16 cellular contexts compared by ENCODE assay signal in the genomic region with DNA sequence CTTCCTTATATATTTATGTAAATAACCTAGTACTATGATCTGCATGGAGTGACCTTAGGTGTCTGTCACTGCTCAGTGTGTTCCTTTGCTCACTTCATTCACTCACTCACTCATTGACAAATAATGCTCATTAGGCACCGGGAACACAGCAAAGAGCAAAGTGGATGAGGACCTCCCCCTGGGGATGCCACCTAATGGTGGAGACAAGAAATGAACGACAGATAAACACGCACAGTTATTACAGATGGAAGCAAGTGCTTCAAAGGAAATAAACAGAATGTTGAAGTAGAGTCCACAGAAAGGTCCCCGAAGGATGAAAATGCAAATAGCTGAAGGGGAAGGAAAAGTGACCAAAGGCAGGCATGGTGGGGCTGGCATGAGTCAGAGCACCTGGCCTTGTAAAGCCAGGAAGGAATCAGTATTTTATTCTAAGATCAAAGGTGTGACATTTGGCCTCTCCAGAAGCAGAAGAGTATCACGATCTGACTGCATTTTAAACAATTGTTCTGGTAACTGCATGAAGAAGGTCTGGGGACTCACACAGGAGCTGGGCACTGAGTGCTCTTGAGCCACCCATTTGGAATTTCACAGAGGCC. TPM values are rescaled to one million over a fixed set of nuclear protein-coding genes. Genes with fewer than 3 reads are reported as not detected.
DNase-seq lines count a peak whose midpoint lies in the region; ATAC-seq, FAIRE-seq and TF ChIP-seq lines count a peak whose summit lies in the region.
"Had no signal": no experiment of that assay in that cellular context is flagged by ENCODE, and none has a peak within 500 bp of the region (broad histone marks: within the 10 kb centered on the region; RNA-seq: fewer than 3 reads in every experiment).

No MANE protein-coding gene starts in this region.

- no peak overlapping the region for H2AFZ ChIP-seq in astrocyte (ENCODE audit: low read depth, low read length)
- H2AFZ ChIP-seq in neural cell (ENCODE audit: low read depth, low read length): no peak overlapping the region
- H2AFZ ChIP-seq in SK-N-SH (ENCODE audit: low read depth): no peak overlapping the region

- peak; percentile 7 for TF ChIP-seq CTCF in astrocyte (IDR thresholded peaks at IDR 0.05; ENCODE audit: insufficient read depth, low read depth, low read length)
- peak; percentile 38 for TF ChIP-seq CTCF in neural cell (IDR thresholded peaks at IDR 0.05; ENCODE audit: poor library complexity, severe bottlenecking)
- no peak for TF ChIP-seq CTCF in SK-N-SH (IDR thresholded peaks at IDR 0.05)

- H3K27ac Mint-ChIP-seq in astrocyte (ENCODE audit: unreplicated experiment): no peak overlapping the region

- no peaks in the 10 kb centered on the region for H3K9me2 ChIP-seq in neural cell (ENCODE audit: insufficient read depth, low read length)
- no peaks in the 10 kb centered on the region for H3K9me2 ChIP-seq in SK-N-SH

- no peaks in the 10 kb centered on the region for H3K4me1 Mint-ChIP-seq in astrocyte (ENCODE audit: low read depth, unreplicated experiment)

- H3K36me3 ChIP-seq in astrocyte (ENCODE audit: insufficient read depth, low read length) (no peaks in the 10 kb centered on the region), neural cell (ENCODE audit: insufficient read depth, low read length) (no peaks in the 10 kb centered on the region), SK-N-SH (replicated peaks in 1 of 2; ENCODE audit: control insufficient read depth in 1 of 2, insufficient read depth in 2 of 2, low read length in 1 of 2) (no peaks in the 10 kb centered on the region)

- H3K9ac ChIP-seq in astrocyte (ENCODE audit: low read length): no peak overlapping the region
- no peak overlapping the region for H3K9ac ChIP-seq in neural cell (ENCODE audit: low read length)
- no peak overlapping the region for H3K9ac ChIP-seq in SK-N-SH

- TF ChIP-seq RAD21 in neural cell (conservative IDR thresholded peaks at IDR 0.05): no peak
- TF ChIP-seq RAD21 in SK-N-SH (IDR thresholded peaks at IDR 0.05; ENCODE audit: low read length): no peak

- peaks cover 6% of the 10 kb centered on the region for H3K27me3 Mint-ChIP-seq in astrocyte (ENCODE audit: low read depth, unreplicated experiment)

- H3K4me2 ChIP-seq in astrocyte (ENCODE audit: low read length): no peak overlapping the region
- H3K4me2 ChIP-seq in neural cell (ENCODE audit: low read length): no peak overlapping the region
- no peak overlapping the region for H3K4me2 ChIP-seq in SK-N-SH
- H3K4me2 ChIP-seq: smooth muscle cell had no signal

- H3K27me3 ChIP-seq in astrocyte (ENCODE audit: insufficient read depth, low read length) (peaks cover 27% of the 10 kb centered on the region), neural cell (ENCODE audit: insufficient read depth, low read depth, low read length) (no peaks in the 10 kb centered on the region), SK-N-SH (ENCODE audit: insufficient read depth) (peaks cover 4% of the 10 kb centered on the region; the same call in 1 of the 2 replicates)

- H4K20me1 ChIP-seq in astrocyte (ENCODE audit: insufficient read depth, low read length) (no peaks in the 10 kb centered on the region), neural cell (ENCODE audit: insufficient read depth) (no peaks in the 10 kb centered on the region), SK-N-SH (ENCODE audit: insufficient read depth) (no peaks in the 10 kb centered on the region)

- no peak for TF ChIP-seq EP300 in neural cell (conservative IDR thresholded peaks at IDR 0.05; ENCODE audit: poor library complexity, severe bottlenecking)
- no peak for TF ChIP-seq EP300 in SK-N-SH (IDR thresholded peaks at IDR 0.05; ENCODE audit: borderline replicate concordance in 1 of 2, low read depth in 1 of 2, low read length in 1 of 2)

- no peak for ATAC-seq in HG03565 (IDR thresholded peaks at IDR 0.05; ENCODE audit: unreplicated experiment)
- ATAC-seq: mucosa of descending colon had no signal

- no peaks in the 10 kb centered on the region for H3K36me3 Mint-ChIP-seq in astrocyte (ENCODE audit: low read depth, unreplicated experiment)

- H3K9me3 ChIP-seq in astrocyte (ENCODE audit: insufficient read depth, low read depth, low read length) (no peaks in the 10 kb centered on the region), neural cell (ENCODE audit: low read length) (no peaks in the 10 kb centered on the region), SK-N-SH (no peaks in the 10 kb centered on the region)
- H3K9me3 ChIP-seq: mucosa of descending colon had no signal

- H3K4me3 ChIP-seq in astrocyte (ENCODE audit: insufficient read depth, low read depth, low read length) (no peak overlapping the region), neural cell (ENCODE audit: low read length) (no peak overlapping the region), SK-N-SH (ENCODE audit: low read depth in 2 of 2, low read length in 1 of 2) (no peak overlapping the region)
- H3K4me3 ChIP-seq: mucosa of descending colon, smooth muscle cell had no signal

- FAIRE-seq in astrocyte (lab: Jason Lieb, UNC): no peak
- FAIRE-seq: TTC549 had no signal

- H3K27ac ChIP-seq in astrocyte (ENCODE audit: low read depth, low read length) (no peak overlapping the region), neural cell (ENCODE audit: low read length) (no peak overlapping the region), SK-N-SH (ENCODE audit: low read depth in 2 of 2, low read length in 1 of 2) (no peak overlapping the region)

- H3K79me2 ChIP-seq in astrocyte (ENCODE audit: insufficient read depth, low read length) (no peaks in the 10 kb centered on the region), neural cell (replicated peaks; ENCODE audit: insufficient read depth, low read length) (no peaks in the 10 kb centered on the region), SK-N-SH (ENCODE audit: insufficient read depth) (no peaks in the 10 kb centered on the region)

- POLR2A ChIA-PET in SK-N-SH (lab: Yijun Ruan, JAX): no interaction called here

- peak; percentile 2 for DNase-seq in NCI-H1436 (lab: John Stamatoyannopoulos, UW)
- no peak for DNase-seq in NCI-H1436 treated with DMSO at 0.1 percent for 48 hours (lab: John Stamatoyannopoulos, UW)
- DNase-seq in LHCN-M2 (ENCODE audit: low read depth): peak; percentile 18
- no peak for DNase-seq in astrocyte (ENCODE audit: low read depth)
- DNase-seq in UCSD-AML1 (lab: John Stamatoyannopoulos, UW; ENCODE audit: unreplicated experiment): no peak
- DNase-seq in SK-N-SH: no peak
- DNase-seq: ACHN; activated effector memory CD4-positive, alpha-beta T cell treated with Interleukin-2 at 50 U/mL for 16 hours; cortex of kidney; hypothalamus; mucosa of descending colon; NCI-H2227 treated with DMSO at 0.1 percent for 48 hours had no signal

- H3K4me1 ChIP-seq in astrocyte (ENCODE audit: insufficient read depth, low read length) (no peaks in the 10 kb centered on the region), SK-N-SH (ENCODE audit: control insufficient read depth in 1 of 2, insufficient read depth in 2 of 2, low read depth in 1 of 2, low read length in 1 of 2) (peaks cover 0 to 1% of the 10 kb centered on the region in 2 experiments; a peak in 1 of 4 replicates)

- H3K4me3 Mint-ChIP-seq in astrocyte (ENCODE audit: unreplicated experiment): no peak overlapping the region

- 46% methylated on average over 5 of the region's 5 CpGs for WGBS in SK-N-SH (ENCODE audit: low lambda C conversion rate)

- CTCF ChIA-PET in SK-N-SH (lab: Yijun Ruan, JAX): interaction anchor here (0.6 to 2.7 kb wide), 5 partner anchors 11 to 367 kb away, joined by 3 to 13 read pairs (median 3); no protein-coding TSS in a partner anchor

- H3K9me3 Mint-ChIP-seq in astrocyte (ENCODE audit: unreplicated experiment): no peaks in the 10 kb centered on the region

- H3F3A ChIP-seq in neural cell (ENCODE audit: insufficient read depth, low read length, poor library complexity, severe bottlenecking) (no peaks in the 10 kb centered on the region), SK-N-SH (replicated peaks; ENCODE audit: insufficient read depth) (no peaks in the 10 kb centered on the region)

TF ChIP-seq in neural cell, 6 proteins besides CTCF, POLR2A, EP300 and RAD21:
- peak; percentile 37 for TF ChIP-seq SMC3 (conservative IDR thresholded peaks at IDR 0.05; ENCODE audit: poor library complexity)
- TF ChIP-seq EZH2 (IDR thresholded peaks at IDR 0.05; ENCODE audit: borderline replicate concordance, insufficient read depth, low read length, poor library complexity, severe bottlenecking): no peak

TF ChIP-seq in SK-N-SH, 30 proteins besides CTCF, POLR2A, EP300 and RAD21:
- TF ChIP-seq, protein P1, sequence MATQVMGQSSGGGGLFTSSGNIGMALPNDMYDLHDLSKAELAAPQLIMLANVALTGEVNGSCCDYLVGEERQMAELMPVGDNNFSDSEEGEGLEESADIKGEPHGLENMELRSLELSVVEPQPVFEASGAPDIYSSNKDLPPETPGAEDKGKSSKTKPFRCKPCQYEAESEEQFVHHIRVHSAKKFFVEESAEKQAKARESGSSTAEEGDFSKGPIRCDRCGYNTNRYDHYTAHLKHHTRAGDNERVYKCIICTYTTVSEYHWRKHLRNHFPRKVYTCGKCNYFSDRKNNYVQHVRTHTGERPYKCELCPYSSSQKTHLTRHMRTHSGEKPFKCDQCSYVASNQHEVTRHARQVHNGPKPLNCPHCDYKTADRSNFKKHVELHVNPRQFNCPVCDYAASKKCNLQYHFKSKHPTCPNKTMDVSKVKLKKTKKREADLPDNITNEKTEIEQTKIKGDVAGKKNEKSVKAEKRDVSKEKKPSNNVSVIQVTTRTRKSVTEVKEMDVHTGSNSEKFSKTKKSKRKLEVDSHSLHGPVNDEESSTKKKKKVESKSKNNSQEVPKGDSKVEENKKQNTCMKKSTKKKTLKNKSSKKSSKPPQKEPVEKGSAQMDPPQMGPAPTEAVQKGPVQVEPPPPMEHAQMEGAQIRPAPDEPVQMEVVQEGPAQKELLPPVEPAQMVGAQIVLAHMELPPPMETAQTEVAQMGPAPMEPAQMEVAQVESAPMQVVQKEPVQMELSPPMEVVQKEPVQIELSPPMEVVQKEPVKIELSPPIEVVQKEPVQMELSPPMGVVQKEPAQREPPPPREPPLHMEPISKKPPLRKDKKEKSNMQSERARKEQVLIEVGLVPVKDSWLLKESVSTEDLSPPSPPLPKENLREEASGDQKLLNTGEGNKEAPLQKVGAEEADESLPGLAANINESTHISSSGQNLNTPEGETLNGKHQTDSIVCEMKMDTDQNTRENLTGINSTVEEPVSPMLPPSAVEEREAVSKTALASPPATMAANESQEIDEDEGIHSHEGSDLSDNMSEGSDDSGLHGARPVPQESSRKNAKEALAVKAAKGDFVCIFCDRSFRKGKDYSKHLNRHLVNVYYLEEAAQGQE (IDR thresholded peaks at IDR 0.05; ENCODE audit: low read depth, low read length): no peak

RNA-seq across cellular contexts. Expression of gene MAB21L3, which starts 23.1 kb away (rescaled TPM):
- total RNA-seq in LHCN-M2 (2014; rRNA removed) (0.06 TPM in 1 of 2 replicates, not detected in the other), astrocyte (0.34 and 0.38 TPM in 2 replicates)
- polyA plus RNA-seq in LHCN-M2 (2012): 0.04 TPM
- polyA plus RNA-seq in neural cell (not detected in 2 replicates), SK-N-SH (2012; rRNA removed) (not detected in 2 replicates)
- polyA minus RNA-seq in neural cell: not detected in 2 replicates
- not detected in 2 replicates for polyA plus RNA-seq in SK-N-SH (2012; cell fraction: cytosol; rRNA removed)
- polyA plus RNA-seq in SK-N-SH (2012; cell fraction: nucleus; rRNA removed): not detected in 2 replicates

Comparison
In these comparisons a context has a peak if more than half of its experiments do, and no peak if none do; other contexts are left out.
1. DNase-seq: peak in NCI-H1436 (single experiment) and LHCN-M2 (single experiment); none in NCI-H1436 treated with DMSO at 0.1 percent for 48 hours (single experiment), astrocyte (single experiment), UCSD-AML1 (single experiment) and SK-N-SH (single experiment).